Comparison of ENCODE assay signal across 13 cellular contexts in the genomic region with DNA sequence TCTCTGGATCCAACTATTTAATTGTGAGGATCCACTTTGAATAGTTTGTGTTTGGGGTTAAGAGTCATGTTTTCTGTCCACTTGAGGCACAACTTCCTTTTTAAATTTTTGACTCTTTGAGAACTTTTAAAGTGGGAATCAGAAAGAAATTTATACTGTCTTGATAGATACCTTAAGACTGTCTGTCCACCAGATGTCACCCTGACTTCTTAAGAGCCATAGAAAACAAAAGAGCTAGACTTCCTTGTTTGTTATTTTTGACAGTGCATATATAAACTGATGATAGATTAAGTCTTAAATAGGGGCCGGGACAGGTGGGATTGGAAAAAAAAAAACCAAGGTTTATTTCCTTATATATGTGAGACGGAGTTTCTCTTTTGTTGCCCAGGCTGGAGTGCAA. TPM values are rescaled to one million over a fixed set of nuclear protein-coding genes. Genes with fewer than 3 reads are reported as not detected.
DNase-seq lines count a peak whose midpoint lies in the region; TF ChIP-seq lines count a peak whose summit lies in the region.
"Had no signal": no experiment of that assay in that cellular context is flagged by ENCODE, and none has a peak within 500 bp of the region (broad histone marks: within the 10 kb centered on the region; RNA-seq: fewer than 3 reads in every experiment).

No MANE protein-coding gene starts in this region.

- no peaks in the 10 kb centered on the region for H3K4me1 ChIP-seq in Loucy (ENCODE audit: insufficient read depth, low read length, poor library complexity, severe bottlenecking)

- H3K4me3 ChIP-seq in Loucy (ENCODE audit: low read length, poor library complexity, severe bottlenecking), result no peak overlapping the region
- no peak overlapping the region for H3K4me3 ChIP-seq in astrocyte of the cerebellum (ENCODE audit: low read depth, low read length)
- H3K4me3 ChIP-seq: SK-N-MC had no signal

- no peaks in the 10 kb centered on the region for H3K9me3 ChIP-seq in Loucy (ENCODE audit: insufficient read depth, low read depth, low read length)

- peak; percentile 46 for TF ChIP-seq CTCF in Loucy (conservative IDR thresholded peaks at IDR 0.05; ENCODE audit: low read length)
- no peak for TF ChIP-seq CTCF in astrocyte of the cerebellum (IDR thresholded peaks at IDR 0.05; ENCODE audit: low read depth, low read length, missing control alignments)

- no peak overlapping the region for H3K4me2 ChIP-seq in Loucy (ENCODE audit: low read depth, low read length, poor library complexity, severe bottlenecking)

- no peaks in the 10 kb centered on the region for H4K20me1 ChIP-seq in Loucy (ENCODE audit: insufficient read depth, low read length, poor library complexity, severe bottlenecking)

- H3K79me2 ChIP-seq in Loucy (ENCODE audit: insufficient read depth, low read length), result no peaks in the 10 kb centered on the region

- H2AFZ ChIP-seq in Loucy (ENCODE audit: low read length), result 0 out of 2 replicates have a peak overlapping the region, but pooled peaks have one; percentile 0

- H3K9ac ChIP-seq in Loucy (ENCODE audit: low read depth, low read length, poor library complexity, severe bottlenecking), result no peak overlapping the region

- in situ Hi-C loops in astrocyte of the cerebellum (cut with HindIII; ENCODE audit: low sequenced_read_pairs), result no loop called here

- intact Hi-C loops in posterior vena cava (cut with DNase I), result no loop called here

- H3K27me3 ChIP-seq in Loucy (ENCODE audit: insufficient read depth, low read length, poor library complexity, severe bottlenecking), result no peaks in the 10 kb centered on the region

- DNase-seq in DMS153 (lab: John Stamatoyannopoulos, UW) (peak; percentile 8), DMS153 treated with DMSO at 0.1 percent for 48 hours (lab: John Stamatoyannopoulos, UW; ENCODE audit: unreplicated experiment) (no peak), astrocyte of the cerebellum (ENCODE audit: low read depth) (peak; percentile 9), myocyte (ENCODE audit: low read depth) (peak; percentile 1), posterior vena cava (ENCODE audit: low spot score) (no peak), activated T-cell treated with anti-CD3 and anti-CD28 coated beads for 4 hours (no peak)
- DNase-seq in activated CD8-positive, alpha-beta memory T cell treated with anti-CD3 and anti-CD28 coated beads for 24 hours, result no peak
- DNase-seq: activated T-cell treated with anti-CD3 and anti-CD28 coated beads, Interleukin-2, amount 50 U/mL, for 1 hour; islet precursor cell had no signal

- no peaks in the 10 kb centered on the region for H3F3A ChIP-seq in Loucy (ENCODE audit: low read depth)

- H3K9me2 ChIP-seq in Loucy (replicated peaks; ENCODE audit: low read depth, low read length), result no peaks in the 10 kb centered on the region

- no peaks in the 10 kb centered on the region for H3K36me3 ChIP-seq in Loucy (ENCODE audit: insufficient read depth, low read length)

RNA-seq across cellular contexts. Expression of a gene that starts 52.1 kb away (rescaled TPM):
- total RNA-seq in myocyte (not detected in 2 replicates), posterior vena cava (not detected)
- not detected for polyA plus RNA-seq in myocyte (2012)
- total RNA-seq: A172, subcutaneous adipose tissue had no signal

Comparison
In these comparisons a context has a peak if more than half of its experiments do, and no peak if none do; other contexts are left out.
1. DNase-seq: peak in DMS153 (single experiment), astrocyte of the cerebellum (single experiment) and myocyte (single experiment); none in DMS153 treated with DMSO at 0.1 percent for 48 hours (single experiment), activated CD8-positive, alpha-beta memory T cell treated with anti-CD3 and anti-CD28 coated beads for 24 hours (single experiment), posterior vena cava (single experiment) and activated T-cell treated with anti-CD3 and anti-CD28 coated beads for 4 hours (single experiment).